30 cellular contexts compared by ENCODE assay signal in genomic region chr6:152916035-152916434, GRCh38.
"Had no signal": no experiment of that assay in that cellular context is flagged by ENCODE, and none has a peak within 500 bp of the region (broad histone marks: within the 10 kb centered on the region; RNA-seq: fewer than 3 reads in every experiment).

No MANE protein-coding gene starts in this region.

- H3K9me3 ChIP-seq: neutrophil, pancreas, psoas muscle, right lobe of liver, suprapubic skin, testis, tibial artery, transverse colon, vagina had no signal

- H3K36me3 ChIP-seq: neutrophil, pancreas, right lobe of liver, spleen, suprapubic skin, tibial artery, transverse colon, upper lobe of left lung, vagina had no signal

- H3K27ac ChIP-seq: neutrophil, pancreas, psoas muscle, right lobe of liver, skin epidermis, spleen, suprapubic skin, testis, tibial artery, transverse colon, upper lobe of left lung, vagina had no signal

- H3K36me3 Mint-ChIP-seq: stimulated activated memory B cell treated with anti-CD40 and anti-IgM and Interleukin-4, amounts not matched to agents 10 μg/mL and 1 μg/mL and 100 μg/mL, for 72 hours had no signal

- H3K27ac Mint-ChIP-seq: naive thymus-derived CD8-positive, alpha-beta T cell; natural killer cell treated with Interleukin-12 subunit alpha and Interleukin-12 subunit beta and Interleukin-15 and Interleukin-18, amount 100 ng/mL, for 72 hours; nephron progenitor cell; progenitor cell of endocrine pancreas; stimulated activated memory B cell treated with anti-CD40 and anti-IgM and Interleukin-4, amounts not matched to agents 10 μg/mL and 1 μg/mL and 100 μg/mL, for 72 hours; stimulated activated naive CD8-positive, alpha-beta T cell treated with anti-CD3 and anti-CD28 coated beads, Interleukin-15, amount 100 ng/mL, for 72 hours had no signal

- H3K4me3 Mint-ChIP-seq: naive thymus-derived CD8-positive, alpha-beta T cell; natural killer cell treated with Interleukin-12 subunit alpha and Interleukin-12 subunit beta and Interleukin-15 and Interleukin-18, amount 100 ng/mL, for 72 hours; nephron progenitor cell; neural crest cell; stimulated activated memory B cell treated with anti-CD40 and anti-IgM and Interleukin-4, amounts not matched to agents 10 μg/mL and 1 μg/mL and 100 μg/mL, for 72 hours; stimulated activated naive CD8-positive, alpha-beta T cell treated with anti-CD3 and anti-CD28 coated beads, Interleukin-15, amount 100 ng/mL, for 72 hours had no signal

- H3K4me1 ChIP-seq: pancreas, psoas muscle, right lobe of liver, spleen, suprapubic skin, testis, tibial artery, transverse colon, upper lobe of left lung, vagina had no signal

- H3K4me3 ChIP-seq: pancreas, psoas muscle, right lobe of liver, skin epidermis, smooth muscle cell, spleen, suprapubic skin, testis, tibial artery, transverse colon, upper lobe of left lung, vagina had no signal

- H3K9me3 Mint-ChIP-seq: natural killer cell treated with Interleukin-12 subunit alpha and Interleukin-12 subunit beta and Interleukin-15 and Interleukin-18, amount 100 ng/mL, for 72 hours had no signal

- H3K27me3 ChIP-seq: pancreas, right lobe of liver, suprapubic skin, testis, transverse colon, upper lobe of left lung, vagina had no signal

- DNase-seq: naive thymus-derived CD8-positive, alpha-beta T cell; nephron progenitor cell; nucleus accumbens; pancreas; psoas muscle; right cardiac atrium; right lobe of liver; spleen; stimulated activated CD4-positive, alpha-beta T cell treated with anti-CD3 and anti-CD28 coated beads, Interleukin-12 subunit alpha, Interleukin-12 subunit beta, amount 100 ng/mL, for 4 hours; stimulated activated CD4-positive, alpha-beta T cell treated with anti-CD3 and anti-CD28 coated beads, Interleukin-1b, Interleukin-23, amount 100 ng/mL, for 48 hours; stimulated activated CD4-positive, alpha-beta T cell treated with anti-CD3 and anti-CD28 coated beads, Interleukin-4, amount 100 ng/mL, for 1 hour; stimulated activated CD4-positive, alpha-beta T cell treated with anti-CD3 and anti-CD28 coated beads, Interleukin-4, amount 100 ng/mL, for 4 hours; stimulated activated CD8-positive, alpha-beta memory T cell treated with anti-CD3 and anti-CD28 coated beads, Interleukin-4, amount 100 ng/mL, for 48 hours; stimulated activated naive CD4-positive, alpha-beta T cell; stimulated activated naive CD8-positive, alpha-beta T cell treated with anti-CD3 and anti-CD28 coated beads, Interleukin-15, amount 100 ng/mL, for 72 hours; stimulated activated naive CD8-positive, alpha-beta T cell treated with anti-CD3 and anti-CD28 coated beads, Interleukin-15, Interleukin-2, amounts not matched to agents 100 U/mL and 50 U/mL, for 24 hours; substantia nigra; testis; tibial artery; transverse colon; upper lobe of left lung had no signal

- H3K4me1 Mint-ChIP-seq: naive thymus-derived CD8-positive, alpha-beta T cell; nephron progenitor cell; neural crest cell; stimulated activated memory B cell treated with anti-CD40 and anti-IgM and Interleukin-4, amounts not matched to agents 10 μg/mL and 1 μg/mL and 100 μg/mL, for 72 hours; stimulated activated naive CD8-positive, alpha-beta T cell treated with anti-CD3 and anti-CD28 coated beads, Interleukin-15, amount 100 ng/mL, for 72 hours had no signal

- H3K27me3 Mint-ChIP-seq: progenitor cell of endocrine pancreas had no signal
